ENCODE assay signal across 20 cellular contexts in the genomic region with DNA sequence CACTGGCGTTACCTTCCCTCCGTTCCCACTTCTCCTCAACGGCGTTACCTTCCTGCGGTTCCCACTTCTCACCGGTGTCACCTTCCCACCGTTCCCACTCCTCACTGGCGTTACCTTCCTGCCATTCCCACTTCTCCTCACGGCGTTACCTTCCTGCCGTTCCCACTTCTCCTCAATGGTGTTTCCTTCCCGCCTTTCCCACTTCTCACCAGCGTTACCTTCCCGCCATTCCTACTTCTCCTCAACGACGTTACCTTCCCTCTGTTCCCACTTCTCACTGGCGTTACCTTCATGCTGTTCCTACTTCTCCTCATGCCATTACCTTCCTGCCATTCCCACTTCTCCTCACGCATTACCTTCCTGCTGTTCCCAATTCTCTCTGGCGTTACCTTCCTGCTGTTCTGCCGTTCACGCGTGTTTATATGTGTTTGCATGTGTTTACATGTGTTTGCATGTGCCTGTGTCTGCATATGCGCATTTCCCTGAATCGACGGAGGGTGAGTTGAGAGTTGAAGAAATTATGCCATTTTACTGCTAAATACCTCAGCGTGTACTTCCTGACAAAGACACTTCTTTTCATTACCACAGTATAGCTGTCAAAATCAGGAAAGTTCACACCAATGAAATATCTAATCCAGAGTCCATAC. TPM values are rescaled to one million over a fixed set of nuclear protein-coding genes. Genes with fewer than 3 reads are reported as not detected.
DNase-seq lines count a peak whose midpoint lies in the region; ATAC-seq and TF ChIP-seq lines count a peak whose summit lies in the region.
"Had no signal": no experiment of that assay in that cellular context is flagged by ENCODE, and none has a peak within 500 bp of the region (broad histone marks: within the 10 kb centered on the region; RNA-seq: fewer than 3 reads in every experiment).

No MANE protein-coding gene starts in this region.

- H3K36me3 ChIP-seq in HUES6 (ENCODE audit: control insufficient read depth, insufficient read depth, low read length): no peaks in the 10 kb centered on the region
- H3K36me3 ChIP-seq in parathyroid adenoma (ENCODE audit: control insufficient read depth, insufficient read depth, low read length): no peaks in the 10 kb centered on the region
- H3K36me3 ChIP-seq: heart right ventricle, spleen had no signal

- H3K4me2 ChIP-seq in parathyroid adenoma (ENCODE audit: low read length): no peak overlapping the region

- peak overlapping the region; percentile 76 for H3K9ac ChIP-seq in HUES6 (ENCODE audit: low read length)
- H3K9ac ChIP-seq in parathyroid adenoma: no peak overlapping the region
- H3K9ac ChIP-seq: GM23248 had no signal

- H3K79me2 ChIP-seq in parathyroid adenoma: no peaks in the 10 kb centered on the region

- no peak for ATAC-seq in GM21528 (IDR thresholded peaks at IDR 0.05; ENCODE audit: low FRiP score, unreplicated experiment)
- ATAC-seq: psoas muscle had no signal

- peak overlapping the region; percentile 81 for H2AFZ ChIP-seq in parathyroid adenoma
- H2AFZ ChIP-seq: GM23248 had no signal

- H3K9me3 ChIP-seq in HUES6 (ENCODE audit: control insufficient read depth, insufficient read depth, low read depth, low read length) (no peaks in the 10 kb centered on the region), parathyroid adenoma (ENCODE audit: control insufficient read depth, low read length) (no peaks in the 10 kb centered on the region)

- in situ Hi-C loops in Caki2 (cut with HindIII; ENCODE audit: low pct_unique_long_range_greater_than_20kb, low sequenced_read_pairs): no loop called here
- in situ Hi-C loops in GM13976 (cut with MboI; ENCODE audit: low sequenced_read_pairs, unreplicated experiment): no loop called here

- DNase-seq in Caki2 (ENCODE audit: low read depth) (peak; percentile 64), epithelial cell of prostate (ENCODE audit: low read depth, low spot score) (peak; percentile 33), UCSD-AML1 (lab: John Stamatoyannopoulos, UW; ENCODE audit: unreplicated experiment) (no peak), GM13976 (ENCODE audit: low spot score) (no peak)
- DNase-seq: activated CD4-positive, alpha-beta T cell treated with anti-CD3 and anti-CD28 coated beads, Interleukin-2, amount 10 ng/mL, durations not matched to agents 24 days and 14 days; effector CD4-positive, alpha-beta T cell; GM23248; heart right ventricle; mesenchymal stem cell; NCI-H774; OCI-M1; SIG-M5; T-cell had no signal

- TF ChIP-seq CTCF in parathyroid adenoma (IDR thresholded peaks at IDR 0.05): no peak
- no peak for TF ChIP-seq CTCF in GM13976 (IDR thresholded peaks at IDR 0.05; ENCODE audit: borderline replicate concordance, control extremely low read depth, extremely low read depth, insufficient read depth, missing control alignments)

- peaks cover 4% of the 10 kb centered on the region for H3K4me1 ChIP-seq in HUES6 (ENCODE audit: control insufficient read depth, insufficient read depth, low read length)
- H3K4me1 ChIP-seq in parathyroid adenoma: no peaks in the 10 kb centered on the region
- H3K4me1 ChIP-seq: psoas muscle had no signal

- H3K27ac ChIP-seq in HUES6 (ENCODE audit: low read depth, low read length): no peak overlapping the region
- H3K27ac ChIP-seq in epithelial cell of prostate: no peak overlapping the region
- peak overlapping the region; percentile 86 for H3K27ac ChIP-seq in parathyroid adenoma
- H3K27ac ChIP-seq: GM23248, psoas muscle had no signal

- peak overlapping the region; percentile 75 for H3K4me3 ChIP-seq in HUES6 (ENCODE audit: low read depth, low read length)
- H3K4me3 ChIP-seq in parathyroid adenoma (ENCODE audit: low read depth, low read length): no peak overlapping the region
- H3K4me3 ChIP-seq: GM23248, psoas muscle had no signal

- H3K27me3 ChIP-seq in HUES6 (ENCODE audit: control insufficient read depth, insufficient read depth, low read length) (peaks cover 14% of the 10 kb centered on the region; the same call in 1 of the 2 replicates), parathyroid adenoma (ENCODE audit: control insufficient read depth, insufficient read depth, low read length) (no peaks in the 10 kb centered on the region)

RNA-seq across cellular contexts. Expression of a gene that starts 23.2 kb away (rescaled TPM):
- total RNA-seq in Caki2 (2014; rRNA removed; shearing (Covaris generic); ENCODE audit: low replicate concordance): not detected in 2 replicates
- total RNA-seq: activated CD4-positive, alpha-beta T cell treated with anti-CD3 and anti-CD28 coated beads, Interleukin-2, amount 10 ng/mL, durations not matched to agents 24 days and 14 days; HT-29; LHCN-M2; T-cell had no signal

Comparison
In these comparisons a context has a peak if more than half of its experiments do, and no peak if none do; other contexts are left out.
1. DNase-seq: peak in Caki2 (single experiment) and epithelial cell of prostate (single experiment); none in UCSD-AML1 (single experiment) and GM13976 (single experiment).